ENCODE assay signal across 8 cellular contexts in genomic region chr19:1470864-1471513, GRCh38. TPM values are rescaled to one million over a fixed set of nuclear protein-coding genes. Genes with fewer than 3 reads are reported as not detected.
DNase-seq lines count a peak whose midpoint lies in the region; ATAC-seq and TF ChIP-seq lines count a peak whose summit lies in the region.

No MANE protein-coding gene starts in this region.

- ATAC-seq in natural killer cell: peak in 1 of 3 donors; percentile 27

- DNase-seq in EH (ENCODE audit: low read depth) (peak; percentile 35), NCI-H2227 treated with DMSO at 0.1 percent for 48 hours (lab: John Stamatoyannopoulos, UW) (peak; percentile 60), colonic mucosa (no peak), natural killer cell (no peak), KG1 (lab: John Stamatoyannopoulos, UW) (no peak), GM19238 (ENCODE audit: insufficient read length, low spot score) (no peak), GDM1 (lab: John Stamatoyannopoulos, UW) (no peak), cortex of kidney (lab: John Stamatoyannopoulos, UW) (no peak)

- no peak overlapping the region for H3K27ac Mint-ChIP-seq in natural killer cell

- H3K9me3 Mint-ChIP-seq in natural killer cell: no peaks in the 10 kb centered on the region

- H3K36me3 Mint-ChIP-seq in natural killer cell: no peaks in the 10 kb centered on the region

- peak overlapping the region; percentile 27 for H3K4me3 ChIP-seq in colonic mucosa

- no peak for TF ChIP-seq CTCF in colonic mucosa (IDR thresholded peaks at IDR 0.05)
- no peak for TF ChIP-seq CTCF in natural killer cell (IDR thresholded peaks at IDR 0.05)

- H3K27ac ChIP-seq in colonic mucosa: no peak overlapping the region

- peaks cover 34% of the 10 kb centered on the region for H3K4me1 ChIP-seq in colonic mucosa

- no peaks in the 10 kb centered on the region for H3K9me3 ChIP-seq in colonic mucosa

- H3K27me3 ChIP-seq in colonic mucosa: peaks cover 71% of the 10 kb centered on the region

- intact Hi-C loops in colonic mucosa (cut with DNase I) (no loop called here), natural killer cell (cut with micrococcal nuclease) (no loop called here)

- H3K27me3 Mint-ChIP-seq in natural killer cell (ENCODE audit: low read depth in 2 of 2): peaks cover 0 to 5% of the 10 kb centered on the region in 2 donors

- peak overlapping the region in 1 of 2 donors; percentile 35 for H3K9ac ChIP-seq in colonic mucosa (ENCODE audit: low read depth in 2 of 2, low read length in 2 of 2)

- H3K36me3 ChIP-seq in colonic mucosa: no peaks in the 10 kb centered on the region

- H3K4me3 Mint-ChIP-seq in natural killer cell: peak overlapping the region; percentile 87

- peaks cover 0 to 18% of the 10 kb centered on the region in 2 donors for H3K4me1 Mint-ChIP-seq in natural killer cell

RNA-seq across cellular contexts. Expression of gene C19orf25, which starts 8.0 kb away (rescaled TPM):
- total RNA-seq in colonic mucosa (10 to 100 TPM; 27.3 to 46.9 TPM), natural killer cell (10 to 100 TPM; 30.2 to 42.2 (median 34.3) TPM)

RNA-seq across cellular contexts. Expression of gene PCSK4, which starts 19.2 kb away (rescaled TPM):
- total RNA-seq in colonic mucosa (1 to 10 TPM; 4.1 to 5.8 TPM), natural killer cell (1 to 10 TPM; 4.1 to 6.0 (median 5.3) TPM)

RNA-seq across cellular contexts. Expression of gene REEP6, which starts 20.0 kb away (rescaled TPM):
- total RNA-seq in colonic mucosa: 1 to 10 TPM; 5.0 to 6.4 TPM
- 1 to 10 TPM; 3.9 to 5.0 (median 4.3) TPM for total RNA-seq in natural killer cell

RNA-seq across cellular contexts. Expression of gene APC2, which starts 21.1 kb away (rescaled TPM):
- total RNA-seq in colonic mucosa (under 1 TPM; 0.05 to 0.42 TPM), natural killer cell (under 1 TPM; 0.14 to 0.58 (median 0.27) TPM)

RNA-seq across cellular contexts. Expression of gene RPS15, which starts 32.8 kb away (rescaled TPM):
- total RNA-seq in colonic mucosa: 1,000 to 10,000 TPM; 1,055 to 1,445 TPM
- total RNA-seq in natural killer cell: 100 to 1,000 TPM; 731 to 872 (median 837) TPM

Comparison
In these comparisons a context has a peak if more than half of its experiments do, and no peak if none do; other contexts are left out.
1. DNase-seq: peak in EH (single experiment) and NCI-H2227 treated with DMSO at 0.1 percent for 48 hours (single experiment); none in colonic mucosa (single experiment), natural killer cell (single experiment), KG1 (single experiment), GM19238 (single experiment), GDM1 (single experiment) and cortex of kidney (single experiment).